In genomic region chr9:76571288-76572204, GRCh38 we compare ENCODE assay signal across 8 cellular contexts.
DNase-seq lines count a peak whose midpoint lies in the region; ATAC-seq, FAIRE-seq and TF ChIP-seq lines count a peak whose summit lies in the region.

No MANE protein-coding gene starts in this region.

- no peak for TF ChIP-seq EP300 in A549 (IDR thresholded peaks at IDR 0.05)

- H3K4me1 Mint-ChIP-seq in activated CD8-positive, alpha-beta T cell treated with anti-CD3 and anti-CD28 coated beads for 36 hours (ENCODE audit: low read depth), result peaks cover 30% of the 10 kb centered on the region

- peaks cover 5% of the 10 kb centered on the region for H3K36me3 Mint-ChIP-seq in activated CD8-positive, alpha-beta T cell treated with anti-CD3 and anti-CD28 coated beads for 36 hours (ENCODE audit: low read depth)

- WGBS in A549 (ENCODE audit: missing lambda C conversion rate), result 12% methylated on average over 40 of the region's 40 CpGs

- H3K36me3 ChIP-seq in tibial artery, result peaks cover 0 to 4% (median 0%) of the 10 kb centered on the region in 3 donors

- peak overlapping the region; percentile 38 for H3K4me3 ChIP-seq in A549
- H3K4me3 ChIP-seq in tibial artery, result peak overlapping the region; percentile 48 to 54

- H3K4me3 Mint-ChIP-seq in activated CD8-positive, alpha-beta T cell treated with anti-CD3 and anti-CD28 coated beads for 36 hours, result peak overlapping the region; percentile 63

- DNase-seq in A549 (ENCODE audit: low read depth in 1 of 2, low spot score in 1 of 2), result no peak
- DNase-seq in activated CD8-positive, alpha-beta T cell treated with anti-CD3 and anti-CD28 coated beads for 36 hours, result peak; percentile 25
- DNase-seq in hepatic stellate cell (ENCODE audit: low spot score), result peak; percentile 22
- no peak for DNase-seq in tibial artery
- DNase-seq in C1 segment of cervical spinal cord (lab: John Stamatoyannopoulos, UW), result no peak
- DNase-seq in COR-L47 (lab: John Stamatoyannopoulos, UW), result no peak

- FAIRE-seq in A549 (lab: Jason Lieb, UNC), result no peak

- H3K9me3 Mint-ChIP-seq in activated CD8-positive, alpha-beta T cell treated with anti-CD3 and anti-CD28 coated beads for 36 hours, result peaks cover 14% of the 10 kb centered on the region

- TF ChIP-seq CTCF in A549 (IDR thresholded peaks at IDR 0.05) (no peak), tibial artery (IDR thresholded peaks at IDR 0.05) (no peak)
- TF ChIP-seq CTCF in activated CD8-positive, alpha-beta T cell treated with anti-CD3 and anti-CD28 coated beads for 36 hours (IDR thresholded peaks at IDR 0.05), result no peak

- 0 out of 3 replicates have a peak, but pooled peaks cover 4% of the 10 kb centered on the region for H3K4me1 ChIP-seq in A549
- H3K4me1 ChIP-seq in tibial artery, result no peaks in the 10 kb centered on the region

- H3K27ac ChIP-seq in A549 (no peak overlapping the region), tibial artery (no peak overlapping the region)

- peaks cover 45% of the 10 kb centered on the region for H3K27me3 Mint-ChIP-seq in activated CD8-positive, alpha-beta T cell treated with anti-CD3 and anti-CD28 coated beads for 36 hours

- CTCF ChIA-PET in A549 (lab: Yijun Ruan, JAX), result no interaction called here
- CTCF ChIA-PET in activated CD8-positive, alpha-beta T cell treated with anti-CD3 and anti-CD28 coated beads for 36 hours (lab: Charles Lee), result no interaction called here

- no peak for TF ChIP-seq RAD21 in A549 (conservative IDR thresholded peaks at IDR 0.05 in 1 of 2, IDR thresholded peaks at IDR 0.05 in 1 of 2)

- peak overlapping the region; percentile 69 for H3K4me2 ChIP-seq in A549

- peaks cover 0 to 16% of the 10 kb centered on the region in 2 donors for H3K27me3 ChIP-seq in tibial artery

- no peak for ATAC-seq in A549
- peak; percentile 67 for ATAC-seq in GM18873 (IDR thresholded peaks at IDR 0.05; ENCODE audit: low FRiP score, unreplicated experiment)
- ATAC-seq in HG03108 (IDR thresholded peaks at IDR 0.05; ENCODE audit: unreplicated experiment), result peak; percentile 80
- ATAC-seq in activated CD8-positive, alpha-beta T cell treated with anti-CD3 and anti-CD28 coated beads for 36 hours, result peak; percentile 57

- POLR2A ChIA-PET in A549 (lab: Yijun Ruan, JAX), result no interaction called here
- POLR2A ChIA-PET in activated CD8-positive, alpha-beta T cell treated with anti-CD3 and anti-CD28 coated beads for 36 hours (lab: Charles Lee), result no interaction called here

- TF ChIP-seq POLR2A in A549 (IDR thresholded peaks at IDR 0.05; ENCODE audit: low read length), result no peak

- H3K27ac Mint-ChIP-seq in activated CD8-positive, alpha-beta T cell treated with anti-CD3 and anti-CD28 coated beads for 36 hours, result peak overlapping the region; percentile 75

- H3K9me3 ChIP-seq in A549, result peaks cover 8% of the 10 kb centered on the region
- peaks cover 0 to 3% (median 0%) of the 10 kb centered on the region in 3 donors for H3K9me3 ChIP-seq in tibial artery

- intact Hi-C loops in activated CD8-positive, alpha-beta T cell treated with anti-CD3 and anti-CD28 coated beads for 36 hours (cut with micrococcal nuclease), result loop anchor here (10.0 kb wide), 2 partner anchors 83 to 137 kb away; no protein-coding TSS in a partner anchor
- intact Hi-C loops in tibial artery (cut with DNase I; ENCODE audit: low total_unique reads), result no loop called here

TF ChIP-seq in A549, 52 proteins besides CTCF, POLR2A, EP300 and RAD21:
- TF ChIP-seq ZFP36 (IDR thresholded peaks at IDR 0.05; ENCODE audit: borderline replicate concordance, partially characterized antibody) (peak; percentile 46), CBX8 (IDR thresholded peaks at IDR 0.05) (peak; percentile 93), HDAC2 (IDR thresholded peaks at IDR 0.05) (no peak), RNF2 (IDR thresholded peaks at IDR 0.05; ENCODE audit: borderline replicate concordance, low read depth) (peak; percentile 91)

Comparison
In these comparisons a context has a peak if more than half of its experiments do, and no peak if none do; other contexts are left out.
1. ATAC-seq: peak in GM18873 (single experiment), HG03108 (single experiment) and activated CD8-positive, alpha-beta T cell treated with anti-CD3 and anti-CD28 coated beads for 36 hours (single experiment); none in A549 (0 of 2).
2. DNase-seq: peak in activated CD8-positive, alpha-beta T cell treated with anti-CD3 and anti-CD28 coated beads for 36 hours (single experiment) and hepatic stellate cell (single experiment); none in A549 (0 of 2), tibial artery (0 of 2), C1 segment of cervical spinal cord (0 of 14) and COR-L47 (single experiment).